1 cellular context compared by ENCODE assay signal in genomic region chr1:167219646-167220536, GRCh38.
TF ChIP-seq lines count a peak whose summit lies in the region.

No MANE protein-coding gene starts in this region.

TF ChIP-seq in A549, 52 proteins besides CTCF, POLR2A, EP300 and RAD21 (continued from another document):
- no peak for TF ChIP-seq REST (IDR thresholded peaks at IDR 0.05)
- TF ChIP-seq RCOR1 (IDR thresholded peaks at IDR 0.05; ENCODE audit: low read depth, low read length) = no peak
- no peak for TF ChIP-seq HEYL (CRISPR knock-in tag; IDR thresholded peaks at IDR 0.05)
- no peak for TF ChIP-seq TFCP2L1 (CRISPR knock-in tag; IDR thresholded peaks at IDR 0.05)
- TF ChIP-seq RFX5 (IDR thresholded peaks at IDR 0.05) = no peak
- peak; percentile 77; the same call in 1 of the 2 replicates for TF ChIP-seq FOSB (CRISPR knock-in tag; IDR thresholded peaks at IDR 0.05)
- peak; percentile 93 for TF ChIP-seq MAX (IDR thresholded peaks at IDR 0.05)
- TF ChIP-seq ESRRA (IDR thresholded peaks at IDR 0.05; ENCODE audit: borderline replicate concordance, low read length) = no peak
- 0 out of 4 replicates have a peak, but pooled peaks of 1 of the 2 experiments have one; percentile 34 for TF ChIP-seq CEBPB (IDR thresholded peaks at IDR 0.05)
- TF ChIP-seq ELK1 (IDR thresholded peaks at IDR 0.05; ENCODE audit: low read depth, low read length) = no peak
- TF ChIP-seq HMGXB4 (CRISPR knock-in tag; IDR thresholded peaks at IDR 0.05; ENCODE audit: borderline replicate concordance) = peak; percentile 57; the same call in 1 of the 2 replicates
- TF ChIP-seq NPAS2 (CRISPR knock-in tag; IDR thresholded peaks at IDR 0.05; ENCODE audit: borderline replicate concordance) = no peak
- TF ChIP-seq KDM1A (IDR thresholded peaks at IDR 0.05; ENCODE audit: low read depth) = no peak
- TF ChIP-seq EHMT2 (IDR thresholded peaks at IDR 0.05; ENCODE audit: low read depth) = no peak
- TF ChIP-seq ZC3H11A (IDR thresholded peaks at IDR 0.05) = no peak
- TF ChIP-seq CBX8 (IDR thresholded peaks at IDR 0.05) = no peak
- TF ChIP-seq HOXB5 (CRISPR knock-in tag; IDR thresholded peaks at IDR 0.05) = 0 out of 2 replicates have a peak, but pooled peaks have one; percentile 70
- TF ChIP-seq ATOH8 (CRISPR knock-in tag; IDR thresholded peaks at IDR 0.05; ENCODE audit: low read depth) = peak; percentile 63; the same call in 1 of the 2 replicates
- peak; percentile 94 for TF ChIP-seq TP53 (CRISPR knock-in tag; IDR thresholded peaks at IDR 0.05)
- TF ChIP-seq MYC (IDR thresholded peaks at IDR 0.05; ENCODE audit: borderline replicate concordance, low read length) = peak; percentile 56
- no peak; the same call in 1 of the 2 replicates for TF ChIP-seq HOXB13 (CRISPR knock-in tag; IDR thresholded peaks at IDR 0.05; ENCODE audit: low read depth)
- no peak; the same call in 1 of the 2 replicates for TF ChIP-seq PBX3 (IDR thresholded peaks at IDR 0.05)
- TF ChIP-seq RNF2 (IDR thresholded peaks at IDR 0.05; ENCODE audit: borderline replicate concordance, low read depth) = no peak
- TF ChIP-seq BCL3 (IDR thresholded peaks at IDR 0.05) = peak; percentile 77; the same call in 2 of the 3 replicates
